9 cellular contexts compared by ENCODE assay signal in genomic region chrX:3603026-3603661, GRCh38.
"Had no signal": no experiment of that assay in that cellular context is flagged by ENCODE, and none has a peak within 500 bp of the region (broad histone marks: within the 10 kb centered on the region; RNA-seq: fewer than 3 reads in every experiment).

No MANE protein-coding gene starts in this region.

- H2AFZ ChIP-seq: GM23338 had no signal

- H3K4me2 ChIP-seq: GM23338 had no signal

- DNase-seq: H9, HCEC 1CT, IMR-90 had no signal

- H3K9me3 Mint-ChIP-seq: GM23338 had no signal

- FAIRE-seq: H1, H54, HepG2, K562 had no signal

- H3K4me3 Mint-ChIP-seq: GM23338, H9 had no signal

- H3K4me1 Mint-ChIP-seq: GM23338, H9 had no signal

- H3K4me3 ChIP-seq: GM23338, K562 had no signal

- H3K27ac Mint-ChIP-seq: GM23338, H9 had no signal

- ATAC-seq: GM23338, HepG2, K562 had no signal

- H3K27ac ChIP-seq: HL-60 had no signal
